Comparison of ENCODE assay signal across 25 cellular contexts in genomic region chr5:96332535-96333396, GRCh38.
DNase-seq lines count a peak whose midpoint lies in the region; ATAC-seq, FAIRE-seq and TF ChIP-seq lines count a peak whose summit lies in the region.
"Had no signal": no experiment of that assay in that cellular context is flagged by ENCODE, and none has a peak within 500 bp of the region (broad histone marks: within the 10 kb centered on the region; RNA-seq: fewer than 3 reads in every experiment).

No MANE protein-coding gene starts in this region.

- H3K36me3 Mint-ChIP-seq in osteocyte (ENCODE audit: unreplicated experiment), result no peaks in the 10 kb centered on the region

- no peak overlapping the region for H3K4me3 Mint-ChIP-seq in osteocyte (ENCODE audit: unreplicated experiment)
- H3K4me3 Mint-ChIP-seq: activated CD4-positive, alpha-beta T cell treated with anti-CD3 and anti-CD28 coated beads, Interleukin-2, amount 10 ng/mL, durations not matched to agents 7 days and 5 days; nephron had no signal

- peaks cover 1% of the 10 kb centered on the region for H3K4me1 ChIP-seq in ovary (ENCODE audit: insufficient read depth)
- H3K4me1 ChIP-seq: BE2C had no signal

- no peak for DNase-seq in Right ventricle myocardium inferior (ENCODE audit: missing footprints)
- no peak for DNase-seq in cardiac septum (ENCODE audit: low spot score)
- DNase-seq in left ventricle myocardium superior, result peak; percentile 21
- DNase-seq in osteocyte (ENCODE audit: extremely low spot score, unreplicated experiment), result no peak
- DNase-seq in COR-L47 (lab: John Stamatoyannopoulos, UW), result no peak
- DNase-seq in ovary, result no peak
- DNase-seq in GM12891 (ENCODE audit: insufficient read length, low spot score), result no peak
- DNase-seq in GM12892 (ENCODE audit: insufficient read length), result no peak
- DNase-seq: activated CD4-positive, alpha-beta T cell treated with anti-CD3 and anti-CD28 coated beads, Interleukin-2, amount 10 ng/mL, durations not matched to agents 7 days and 5 days; activated gamma-delta T cell; amniotic stem cell; BE2C; erythroblast; foreskin keratinocyte; GOT3; KG1; kidney; NCI-H1694 treated with DMSO at 0.1 percent for 48 hours; PC-3; psoas muscle; stimulated activated CD4-positive, alpha-beta T cell treated with anti-CD3 and anti-CD28 coated beads, Interleukin-4, amount 100 ng/mL, for 1 hour; stimulated activated naive CD8-positive, alpha-beta T cell treated with anti-CD3 and anti-CD28 coated beads, Interleukin-15, Interleukin-2, amounts not matched to agents 100 U/mL and 50 U/mL, for 24 hours; upper lobe of left lung had no signal

- no peaks in the 10 kb centered on the region for H3K27me3 ChIP-seq in ovary
- H3K27me3 ChIP-seq: BE2C, foreskin keratinocyte, SJSA1, upper lobe of left lung had no signal

- no peaks in the 10 kb centered on the region for H3K9me3 ChIP-seq in ovary
- H3K9me3 ChIP-seq: BE2C, psoas muscle, SJSA1, upper lobe of left lung had no signal

- FAIRE-seq in GM12891 (lab: Jason Lieb, UNC) (no peak), GM12892 (lab: Jason Lieb, UNC) (no peak)
- FAIRE-seq: kidney had no signal

- H3K27me3 Mint-ChIP-seq in osteocyte (ENCODE audit: unreplicated experiment), result no peaks in the 10 kb centered on the region

- ATAC-seq in Right ventricle myocardium inferior (peak; percentile 53), left ventricle myocardium superior (peak; percentile 69)
- ATAC-seq: foreskin keratinocyte; PC-3; stimulated activated naive CD8-positive, alpha-beta T cell treated with anti-CD3 and anti-CD28 coated beads, Interleukin-15, Interleukin-2, amounts not matched to agents 100 U/mL and 50 U/mL, for 24 hours had no signal

- H3K36me3 ChIP-seq in ovary, result no peaks in the 10 kb centered on the region
- H3K36me3 ChIP-seq: BE2C, SJSA1, upper lobe of left lung had no signal

- peaks cover 62% of the 10 kb centered on the region for H3K4me1 Mint-ChIP-seq in osteocyte (ENCODE audit: unreplicated experiment)
- H3K4me1 Mint-ChIP-seq: activated CD4-positive, alpha-beta T cell treated with anti-CD3 and anti-CD28 coated beads, Interleukin-2, amount 10 ng/mL, durations not matched to agents 7 days and 5 days; nephron had no signal

- intact Hi-C loops in Right ventricle myocardium inferior (cut with DNase I), result loop anchor here (5.0 to 10.0 kb wide), 3 partner anchors 85 to 548 kb away; no protein-coding TSS in a partner anchor
- intact Hi-C loops in cardiac septum (cut with DNase I), result loop anchor here (10.0 kb wide), 3 partner anchors 438 to 688 kb away; partner anchors contain the start of gene RFESD
- intact Hi-C loops in left ventricle myocardium superior (cut with micrococcal nuclease), result loop anchor here (10.0 kb wide), 2 partner anchors 368 to 688 kb away; partner anchors contain the start of genes ELL2 and RFESD
- intact Hi-C loops in ovary (cut with DNase I), result loop anchor here in 3 of 4 donors (10.0 kb wide), 2 partner anchors 478 to 688 kb away; partner anchors contain the start of gene RFESD (in 2 of the 3)

- no peaks in the 10 kb centered on the region for H3K9me3 Mint-ChIP-seq in osteocyte (ENCODE audit: unreplicated experiment)
- H3K9me3 Mint-ChIP-seq: activated CD4-positive, alpha-beta T cell treated with anti-CD3 and anti-CD28 coated beads, Interleukin-2, amount 10 ng/mL, durations not matched to agents 7 days and 5 days; nephron had no signal

- H3K4me3 ChIP-seq in ovary, result no peak overlapping the region
- H3K4me3 ChIP-seq: psoas muscle, SJSA1, upper lobe of left lung had no signal

- TF ChIP-seq EP300 in ovary (IDR thresholded peaks at IDR 0.05), result no peak

- H3K27ac ChIP-seq in ovary, result no peak overlapping the region
- H3K27ac ChIP-seq: foreskin keratinocyte, psoas muscle, SJSA1, upper lobe of left lung had no signal

- TF ChIP-seq POLR2A in ovary (IDR thresholded peaks at IDR 0.05) (no peak), GM12891 (IDR thresholded peaks at IDR 0.05; ENCODE audit: low read depth, low read length) (no peak), GM12892 (IDR thresholded peaks at IDR 0.05; ENCODE audit: low read depth, low read length) (no peak)

- 67 to 74% (median 71%) methylated on average over 15 of the region's 15 CpGs for WGBS in ovary, 3 donors

- no peak for TF ChIP-seq CTCF in osteocyte (IDR thresholded peaks at IDR 0.05)
- TF ChIP-seq CTCF in ovary (IDR thresholded peaks at IDR 0.05), result no peak

- peak overlapping the region; percentile 64 for H3K27ac Mint-ChIP-seq in osteocyte (ENCODE audit: unreplicated experiment)
- H3K27ac Mint-ChIP-seq: activated CD4-positive, alpha-beta T cell treated with anti-CD3 and anti-CD28 coated beads, Interleukin-2, amount 10 ng/mL, durations not matched to agents 7 days and 5 days; nephron had no signal

TF ChIP-seq in GM12891, 5 proteins besides CTCF, POLR2A, EP300 and RAD21:
- no peak for TF ChIP-seq TAF1 (IDR thresholded peaks at IDR 0.05; ENCODE audit: low read depth, low read length)
- TF ChIP-seq POLR2AphosphoS5 (IDR thresholded peaks at IDR 0.05; ENCODE audit: low read depth, low read length), result no peak
- TF ChIP-seq SPI1 (IDR thresholded peaks at IDR 0.05; ENCODE audit: low read depth, low read length), result no peak
- TF ChIP-seq POU2F2 (IDR thresholded peaks at IDR 0.05; ENCODE audit: low read depth, low read length), result no peak
- TF ChIP-seq PAX5 (IDR thresholded peaks at IDR 0.05; ENCODE audit: insufficient read depth, low read length, severe bottlenecking), result no peak
